In the genomic region with DNA sequence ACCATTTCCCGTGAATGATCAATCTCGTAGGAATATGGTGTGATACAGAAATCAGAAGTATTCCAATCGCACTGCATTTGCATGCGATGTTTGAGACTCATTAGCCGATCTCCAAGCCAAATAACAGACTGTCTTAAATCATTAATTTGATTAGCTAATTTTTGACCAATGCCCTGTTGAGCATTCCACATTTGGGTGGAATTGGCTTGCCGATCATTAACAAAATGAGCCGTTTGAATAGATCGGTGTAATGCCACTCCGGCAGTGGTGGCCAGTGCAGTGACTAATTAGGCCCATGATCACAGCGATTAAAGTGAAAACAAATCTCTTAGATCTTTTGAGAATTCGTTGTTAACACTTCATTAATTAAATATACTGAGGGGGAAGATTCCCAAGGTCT, we compare ENCODE assay signal across 4 cellular contexts. TPM values are rescaled to one million over a fixed set of nuclear protein-coding genes. Genes with fewer than 3 reads are reported as not detected.
"Had no signal": no experiment of that assay in that cellular context is flagged by ENCODE, and none has a peak within 500 bp of the region (broad histone marks: within the 10 kb centered on the region; RNA-seq: fewer than 3 reads in every experiment).

No MANE protein-coding gene starts in this region.

RNA-seq across cellular contexts. Expression of a gene that starts 27.8 kb away (rescaled TPM):
- total RNA-seq: GM23248, GM23338, H9, HFFc6 had no signal
